ENCODE assay signal across 8 cellular contexts in the genomic region with DNA sequence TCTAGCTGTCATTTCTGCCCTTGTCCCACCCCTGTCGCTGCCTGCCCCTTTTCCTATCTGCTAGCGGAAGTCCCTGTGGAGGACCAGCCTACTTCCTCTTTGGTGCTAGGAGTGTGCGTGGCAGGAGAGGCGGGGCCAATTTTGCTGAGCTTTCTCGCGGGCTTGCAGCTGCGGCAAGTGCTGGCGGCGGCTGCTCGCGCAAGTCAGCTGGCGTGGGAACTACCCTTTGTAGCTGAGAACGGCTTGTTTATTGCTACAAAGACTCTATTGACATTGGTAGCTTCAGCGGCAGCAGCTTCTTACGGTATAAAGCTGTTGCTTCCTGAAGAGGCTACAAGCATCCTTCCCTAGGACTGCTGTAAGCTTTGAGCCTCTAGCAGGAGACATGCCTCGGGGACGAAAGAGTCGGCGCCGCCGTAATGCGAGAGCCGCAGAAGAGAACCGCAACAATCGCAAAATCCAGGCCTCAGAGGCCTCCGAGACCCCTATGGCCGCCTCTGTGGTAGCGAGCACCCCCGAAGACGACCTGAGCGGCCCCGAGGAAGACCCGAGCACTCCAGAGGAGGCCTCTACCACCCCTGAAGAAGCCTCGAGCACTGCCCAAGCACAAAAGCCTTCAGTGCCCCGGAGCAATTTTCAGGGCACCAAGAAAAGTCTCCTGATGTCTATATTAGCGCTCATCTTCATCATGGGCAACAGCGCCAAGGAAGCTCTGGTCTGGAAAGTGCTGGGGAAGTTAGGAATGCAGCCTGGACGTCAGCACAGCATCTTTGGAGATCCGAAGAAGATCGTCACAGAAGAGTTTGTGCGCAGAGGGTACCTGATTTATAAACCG. TPM values are rescaled to one million over a fixed set of nuclear protein-coding genes. Genes with fewer than 3 reads are reported as not detected.
DNase-seq lines count a peak whose midpoint lies in the region; ATAC-seq and TF ChIP-seq lines count a peak whose summit lies in the region.

A gene with protein sequence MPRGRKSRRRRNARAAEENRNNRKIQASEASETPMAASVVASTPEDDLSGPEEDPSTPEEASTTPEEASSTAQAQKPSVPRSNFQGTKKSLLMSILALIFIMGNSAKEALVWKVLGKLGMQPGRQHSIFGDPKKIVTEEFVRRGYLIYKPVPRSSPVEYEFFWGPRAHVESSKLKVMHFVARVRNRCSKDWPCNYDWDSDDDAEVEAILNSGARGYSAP (plus strand): TSS at position 138 of the 835 bp plus-strand sequence. CDS start 248 bp downstream, at position 386.

- peak; percentile 93 for ATAC-seq in HG03025 (IDR thresholded peaks at IDR 0.05; ENCODE audit: low FRiP score, unreplicated experiment)

- H3K9me3 Mint-ChIP-seq in chondrocyte (ENCODE audit: low read depth): peaks cover 5% of the 10 kb centered on the region

- DNase-seq in NCI-H524 (lab: John Stamatoyannopoulos, UW): peak; percentile 1 to 21
- no peak for DNase-seq in NCI-H524 treated with DMSO at 0.1 percent for 48 hours (lab: John Stamatoyannopoulos, UW)
- DNase-seq in NCI-H446 treated with DMSO at 0.1 percent for 48 hours (lab: John Stamatoyannopoulos, UW): peak; percentile 40
- DNase-seq in activated CD4-positive, alpha-beta T cell treated with anti-CD3 and anti-CD28 coated beads for 4 hours: peak; percentile 66 to 70
- peak; percentile 82 for DNase-seq in chondrocyte (ENCODE audit: low spot score)
- peak; percentile 43 for DNase-seq in kidney glomerular epithelial cell (lab: John Stamatoyannopoulos, UW)
- peak; percentile 49 to 59 for DNase-seq in stimulated activated CD4-positive, alpha-beta T cell treated with anti-CD3 and anti-CD28 coated beads, Interleukin-15, amount 100 ng/mL, for 48 hours (ENCODE audit: low read depth in 2 of 2)

- H3K4me1 Mint-ChIP-seq in chondrocyte (ENCODE audit: low read depth): peaks cover 3% of the 10 kb centered on the region

- H3K27me3 Mint-ChIP-seq in chondrocyte (ENCODE audit: low read depth): no peaks in the 10 kb centered on the region

- TF ChIP-seq CTCF in chondrocyte (IDR thresholded peaks at IDR 0.05): no peak

- H3K27ac Mint-ChIP-seq in chondrocyte (ENCODE audit: unreplicated experiment): peak within 1 kb of the TSS; percentile 94

- H3K36me3 Mint-ChIP-seq in chondrocyte (ENCODE audit: low read depth): no peaks in the 10 kb centered on the region

- peak within 1 kb of the TSS; percentile 86 for H3K4me3 Mint-ChIP-seq in chondrocyte (ENCODE audit: unreplicated experiment)

RNA-seq across cellular contexts. Expression of the gene that starts here (rescaled TPM):
- 8.2 to 25.8 TPM (median 25.7 TPM) in 3 replicates for total RNA-seq in chondrocyte
